ENCODE assay signal across 8 cellular contexts in the genomic region with DNA sequence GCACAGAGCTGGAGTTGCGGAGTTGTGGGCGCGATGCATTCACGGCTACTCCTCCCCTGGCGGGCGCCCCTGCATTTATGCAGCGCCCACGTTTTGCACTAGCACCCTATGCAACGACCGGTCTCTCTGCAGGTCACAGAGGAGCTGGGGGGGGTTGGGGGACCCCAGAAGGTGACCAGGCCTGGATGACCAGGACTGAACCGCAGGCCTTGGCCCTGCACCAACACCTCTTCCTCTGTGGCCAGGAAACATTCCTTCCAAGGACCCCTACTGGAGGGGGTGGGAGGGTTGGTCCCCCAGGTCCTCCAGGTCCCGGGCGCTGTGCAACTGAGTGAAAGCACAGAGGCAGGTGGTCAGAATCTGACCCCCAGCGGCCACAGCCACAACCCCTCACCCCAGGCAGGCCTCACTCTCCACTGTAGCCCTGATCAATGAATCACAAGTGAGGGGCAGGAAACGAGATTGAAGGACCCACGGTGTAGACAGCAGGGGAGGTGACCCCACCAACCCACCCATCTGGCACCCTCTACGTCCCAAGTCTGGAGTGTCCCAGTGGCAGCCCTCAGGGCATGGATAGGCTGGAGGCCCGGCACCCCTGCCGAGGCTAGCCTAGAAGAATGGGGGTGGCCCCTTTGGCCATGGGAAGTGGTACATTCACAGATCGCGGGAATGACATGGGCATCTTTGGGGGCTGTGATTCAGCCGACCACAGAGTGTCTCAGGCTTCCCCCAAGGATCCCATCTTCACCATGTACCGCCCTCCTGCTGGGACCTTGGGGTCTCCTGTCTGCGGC. TPM values are rescaled to one million over a fixed set of nuclear protein-coding genes. Genes with fewer than 3 reads are reported as not detected.
DNase-seq lines count a peak whose midpoint lies in the region; ATAC-seq and TF ChIP-seq lines count a peak whose summit lies in the region.

No MANE protein-coding gene starts in this region.

- peak overlapping the region; percentile 53 for H3K27ac Mint-ChIP-seq in MCF 10A (ENCODE audit: low read depth, unreplicated experiment)

- CTCF ChIA-PET in MCF 10A (lab: Yijun Ruan, JAX) = interaction anchor here (1.5 kb wide), 1 partner anchor 33 kb away, joined by 3 read pairs; no protein-coding TSS in a partner anchor

- H2BK120ac ChIP-seq in mesendoderm (ENCODE audit: low read depth, low read length) = no peak overlapping the region

- H3K36me3 Mint-ChIP-seq in MCF 10A (ENCODE audit: insufficient read depth, unreplicated experiment) = no peaks in the 10 kb centered on the region

- no peak for TF ChIP-seq CTCF in MCF 10A (IDR thresholded peaks at IDR 0.05; ENCODE audit: unreplicated experiment)

- peak overlapping the region; percentile 12 for H3K18ac ChIP-seq in mesendoderm (ENCODE audit: low read length)

- no peak overlapping the region for H4K5ac ChIP-seq in mesendoderm (ENCODE audit: low read length)

- peak overlapping the region; percentile 56; the same call in 1 of the 2 replicates for H3K4me3 ChIP-seq in GM08714 (ENCODE audit: low read length)
- H3K4me3 ChIP-seq in mesendoderm (ENCODE audit: low read length) = peak overlapping the region; percentile 22

- H3K9me3 Mint-ChIP-seq in MCF 10A (ENCODE audit: unreplicated experiment) = no peaks in the 10 kb centered on the region

- H3K79me1 ChIP-seq in mesendoderm (ENCODE audit: low read length) = no peaks in the 10 kb centered on the region

- no peaks in the 10 kb centered on the region for H3K27me3 Mint-ChIP-seq in MCF 10A (ENCODE audit: insufficient read depth, unreplicated experiment)

- no peaks in the 10 kb centered on the region for H3K36me3 ChIP-seq in mesendoderm (ENCODE audit: control insufficient read depth, insufficient read depth, low read length)

- no peak overlapping the region for H2BK5ac ChIP-seq in mesendoderm (ENCODE audit: low read length)

- no TSS peak for BruUV-seq in MCF 10A (replicated peaks; lab: Mats Ljungman, UMichigan)

- peaks cover 16% of the 10 kb centered on the region for H3K4me1 Mint-ChIP-seq in MCF 10A (ENCODE audit: insufficient read depth, unreplicated experiment)

- no CpG with 5 or more reads among the region's 24 CpGs for WGBS in mesendoderm (ENCODE audit: extremely low coverage, insufficient coverage, low lambda C conversion rate)

- H3K4me1 ChIP-seq in mesendoderm (ENCODE audit: control insufficient read depth, low read depth, low read length) = peaks cover 4% of the 10 kb centered on the region

- H2BK15ac ChIP-seq in mesendoderm (replicated peaks; ENCODE audit: low read depth) = no peak overlapping the region

- H3K4me2 ChIP-seq in mesendoderm (ENCODE audit: low read length) = peak overlapping the region; percentile 41

- H3K27me3 ChIP-seq in mesendoderm (ENCODE audit: insufficient read depth, low read length, poor library complexity) = no peaks in the 10 kb centered on the region

- H3K4me3 Mint-ChIP-seq in MCF 10A (ENCODE audit: unreplicated experiment) = peak overlapping the region; percentile 73

- peak overlapping the region; percentile 7 for H3K23ac ChIP-seq in mesendoderm (ENCODE audit: low read length)

- peak; percentile 3 for ATAC-seq in HG03439 (IDR thresholded peaks at IDR 0.05; ENCODE audit: unreplicated experiment)
- no peak for ATAC-seq in HG03354 (IDR thresholded peaks at IDR 0.05; ENCODE audit: poor library complexity, severe bottlenecking, unreplicated experiment)
- ATAC-seq in GM18498 (IDR thresholded peaks at IDR 0.05; ENCODE audit: unreplicated experiment) = no peak

- no peak overlapping the region for H4K8ac ChIP-seq in mesendoderm (ENCODE audit: low read depth, low read length)

- no peak overlapping the region for H2AK5ac ChIP-seq in mesendoderm (ENCODE audit: low read length)

- no peak for DNase-seq in MCF 10A (ENCODE audit: unreplicated experiment)
- DNase-seq in mesendoderm = no peak
- DNase-seq in NCI-H2029 treated with DMSO at 0.1 percent for 48 hours (lab: John Stamatoyannopoulos, UW) = no peak
- no peak for DNase-seq in NCI-H2107 treated with DMSO at 0.1 percent for 48 hours (lab: John Stamatoyannopoulos, UW; ENCODE audit: unreplicated experiment)

- H3K79me2 ChIP-seq in mesendoderm (ENCODE audit: control insufficient read depth, insufficient read depth, low read length) = no peaks in the 10 kb centered on the region

- H3K4ac ChIP-seq in mesendoderm (ENCODE audit: low read depth, low read length) = peak overlapping the region; percentile 62

- POLR2A ChIA-PET in MCF 10A (lab: Yijun Ruan, JAX) = interaction anchor here (0.8 to 3.5 kb wide), 11 partner anchors 10 to 190 kb away, joined by 3 to 49 read pairs (median 3); partner anchors contain the start of genes MKNK2 and MOB3A

- H3K9ac ChIP-seq in mesendoderm (ENCODE audit: low read length) = peak overlapping the region; percentile 72

- intact Hi-C loops in MCF 10A (cut with micrococcal nuclease) = loop anchor here (1.0 kb wide), 1 partner anchor 30 kb away; no protein-coding TSS in a partner anchor

- H3K56ac ChIP-seq in mesendoderm (ENCODE audit: low read length) = peak overlapping the region; percentile 85

- peak overlapping the region; percentile 64 for H3K27ac ChIP-seq in mesendoderm (ENCODE audit: low read depth, low read length)

RNA-seq across cellular contexts. Expression of gene MKNK2, which starts 11.1 kb away (rescaled TPM):
- 146 and 224 TPM in 2 replicates for total RNA-seq in MCF 10A (2022)
- polyA plus RNA-seq in mesendoderm (2013, experiment 1 of 2) = 98.2 TPM
- polyA plus RNA-seq in mesendoderm (2013, experiment 2 of 2) = 97.3 TPM

RNA-seq across cellular contexts. Expression of gene MOB3A, which starts 34.0 kb away (rescaled TPM):
- total RNA-seq in MCF 10A (2022) = 40.9 and 47.2 TPM in 2 replicates
- 5.7 TPM for polyA plus RNA-seq in mesendoderm (2013, experiment 1 of 2)
- 6.3 TPM for polyA plus RNA-seq in mesendoderm (2013, experiment 2 of 2)

RNA-seq across cellular contexts. Expression of gene IZUMO4, which starts 34.6 kb away (rescaled TPM):
- total RNA-seq in MCF 10A (2022) = 3.1 and 5.3 TPM in 2 replicates
- 0.48 TPM for polyA plus RNA-seq in mesendoderm (2013, experiment 1 of 2)
- 0.36 TPM for polyA plus RNA-seq in mesendoderm (2013, experiment 2 of 2)

RNA-seq across cellular contexts. Expression of gene BTBD2, which starts 46.6 kb away (rescaled TPM):
- total RNA-seq in MCF 10A (2022) = 53.1 and 53.4 TPM in 2 replicates
- polyA plus RNA-seq in mesendoderm (2013, experiment 1 of 2) = 46.2 TPM
- 41.1 TPM for polyA plus RNA-seq in mesendoderm (2013, experiment 2 of 2)
